Comparison of ENCODE assay signal across 19 cellular contexts in genomic region chrX:10235851-10236250, GRCh38.
DNase-seq lines count a peak whose midpoint lies in the region; ATAC-seq lines count a peak whose summit lies in the region.
"Had no signal": no experiment of that assay in that cellular context is flagged by ENCODE, and none has a peak within 500 bp of the region (broad histone marks: within the 10 kb centered on the region; RNA-seq: fewer than 3 reads in every experiment).

No MANE protein-coding gene starts in this region.

- H3K36me3 ChIP-seq in rectal smooth muscle tissue (ENCODE audit: control insufficient read depth, insufficient read depth, low read length) = no peaks in the 10 kb centered on the region
- H3K36me3 ChIP-seq: adrenal gland, vagina had no signal

- no peaks in the 10 kb centered on the region for H3K27me3 ChIP-seq in rectal smooth muscle tissue (ENCODE audit: control insufficient read depth, insufficient read depth, low read length)
- H3K27me3 ChIP-seq: adrenal gland, vagina had no signal

- H3K9me3 Mint-ChIP-seq in stimulated activated effector memory CD8-positive, alpha-beta T cell treated with anti-CD3 and anti-CD28 coated beads, Interleukin-12 subunit alpha, Interleukin-12 subunit beta, amount 100 ng/mL, for 72 hours = no peaks in the 10 kb centered on the region
- H3K9me3 Mint-ChIP-seq: activated CD4-positive, alpha-beta T cell treated with anti-CD3 and anti-CD28 coated beads, Interleukin-2, amount 10 ng/mL, durations not matched to agents 24 days and 14 days; activated T-cell treated with anti-CD3 and anti-CD28 coated beads, Interleukin-2, amount 50 U/mL, for 4 hours; CD4-positive, alpha-beta T cell; T-helper 2 cell treated with Interferon-gamma antibody and Interleukin-4, amounts not matched to agents 5 μg/mL and 100 μg/mL, for 36 hours had no signal

- H3K4me1 Mint-ChIP-seq in stimulated activated effector memory CD8-positive, alpha-beta T cell treated with anti-CD3 and anti-CD28 coated beads, Interleukin-12 subunit alpha, Interleukin-12 subunit beta, amount 100 ng/mL, for 72 hours = no peaks in the 10 kb centered on the region
- H3K4me1 Mint-ChIP-seq: activated CD4-positive, alpha-beta T cell treated with anti-CD3 and anti-CD28 coated beads, Interleukin-2, amount 10 ng/mL, durations not matched to agents 24 days and 14 days had no signal

- H3K4me1 ChIP-seq in rectal smooth muscle tissue (ENCODE audit: control insufficient read depth, insufficient read depth, low read length) = peaks cover 7% of the 10 kb centered on the region
- H3K4me1 ChIP-seq: adrenal gland had no signal

- no peak overlapping the region for H3K4me3 ChIP-seq in rectal smooth muscle tissue (ENCODE audit: low read length)
- H3K4me3 ChIP-seq: adrenal gland, K562, vagina had no signal

- H3K9ac ChIP-seq in rectal smooth muscle tissue (ENCODE audit: low read length) = no peak overlapping the region

- H3K27ac ChIP-seq in rectal smooth muscle tissue (ENCODE audit: low read depth, low read length) = peak overlapping the region; percentile 71
- H3K27ac ChIP-seq: adrenal gland, vagina had no signal

- no peak for ATAC-seq in stimulated activated effector memory CD8-positive, alpha-beta T cell treated with anti-CD3 and anti-CD28 coated beads, Interleukin-12 subunit alpha, Interleukin-12 subunit beta, amount 100 ng/mL, for 72 hours
- ATAC-seq: activated T-cell treated with anti-CD3 and anti-CD28 coated beads, Interleukin-2, amount 50 U/mL, for 4 hours; K562 had no signal

- no peak overlapping the region for H3K4me3 Mint-ChIP-seq in stimulated activated effector memory CD8-positive, alpha-beta T cell treated with anti-CD3 and anti-CD28 coated beads, Interleukin-12 subunit alpha, Interleukin-12 subunit beta, amount 100 ng/mL, for 72 hours
- H3K4me3 Mint-ChIP-seq: activated CD4-positive, alpha-beta T cell treated with anti-CD3 and anti-CD28 coated beads, Interleukin-2, amount 10 ng/mL, durations not matched to agents 24 days and 14 days; activated T-cell treated with anti-CD3 and anti-CD28 coated beads, Interleukin-2, amount 50 U/mL, for 4 hours; CD4-positive, alpha-beta T cell; T-helper 2 cell treated with Interferon-gamma antibody and Interleukin-4, amounts not matched to agents 5 μg/mL and 100 μg/mL, for 36 hours had no signal

- no peaks in the 10 kb centered on the region for H3K36me3 Mint-ChIP-seq in stimulated activated effector memory CD8-positive, alpha-beta T cell treated with anti-CD3 and anti-CD28 coated beads, Interleukin-12 subunit alpha, Interleukin-12 subunit beta, amount 100 ng/mL, for 72 hours

- DNase-seq in COLO829 (ENCODE audit: low spot score) = peak; percentile 60
- DNase-seq in MV-4-11 (lab: John Stamatoyannopoulos, UW) = peak; percentile 48
- DNase-seq in fibroblast of gingiva (ENCODE audit: low read depth) = peak; percentile 85
- DNase-seq in anterior cingulate cortex (lab: John Stamatoyannopoulos, UW) = no peak
- DNase-seq in stimulated activated effector memory CD8-positive, alpha-beta T cell treated with anti-CD3 and anti-CD28 coated beads, Interleukin-12 subunit alpha, Interleukin-12 subunit beta, amount 100 ng/mL, for 72 hours (ENCODE audit: low spot score in 2 of 2) = no peak
- no peak for DNase-seq in NCI-H510A treated with DMSO at 0.1 percent for 48 hours (lab: John Stamatoyannopoulos, UW)
- DNase-seq in KG1 (lab: John Stamatoyannopoulos, UW) = no peak
- DNase-seq: activated CD4-positive, alpha-beta T cell treated with anti-CD3 and anti-CD28 coated beads, Interleukin-2, amount 10 ng/mL, durations not matched to agents 24 days and 14 days; activated T-cell treated with anti-CD3 and anti-CD28 coated beads, Interleukin-2, amount 50 U/mL, for 4 hours; adrenal gland; CD4-positive, alpha-beta T cell; kidney glomerular epithelial cell; NCI-H2029; NCI-H82; stimulated activated naive CD4-positive, alpha-beta T cell treated with Interleukin-2 at 50 U/mL for 16 hours had no signal

- H3K27ac Mint-ChIP-seq in stimulated activated effector memory CD8-positive, alpha-beta T cell treated with anti-CD3 and anti-CD28 coated beads, Interleukin-12 subunit alpha, Interleukin-12 subunit beta, amount 100 ng/mL, for 72 hours = no peak overlapping the region
- H3K27ac Mint-ChIP-seq: activated CD4-positive, alpha-beta T cell treated with anti-CD3 and anti-CD28 coated beads, Interleukin-2, amount 10 ng/mL, durations not matched to agents 24 days and 14 days; CD4-positive, alpha-beta T cell; T-helper 2 cell treated with Interferon-gamma antibody and Interleukin-4, amounts not matched to agents 5 μg/mL and 100 μg/mL, for 36 hours had no signal

Comparison
In these comparisons a context has a peak if more than half of its experiments do, and no peak if none do; other contexts are left out.
1. DNase-seq: peak in COLO829 (single experiment), MV-4-11 (single experiment) and fibroblast of gingiva (single experiment); none in anterior cingulate cortex (0 of 58), stimulated activated effector memory CD8-positive, alpha-beta T cell treated with anti-CD3 and anti-CD28 coated beads, Interleukin-12 subunit alpha, Interleukin-12 subunit beta, amount 100 ng/mL, for 72 hours (0 of 2), NCI-H510A treated with DMSO at 0.1 percent for 48 hours (single experiment) and KG1 (single experiment).